26 cellular contexts compared by ENCODE assay signal in the genomic region with DNA sequence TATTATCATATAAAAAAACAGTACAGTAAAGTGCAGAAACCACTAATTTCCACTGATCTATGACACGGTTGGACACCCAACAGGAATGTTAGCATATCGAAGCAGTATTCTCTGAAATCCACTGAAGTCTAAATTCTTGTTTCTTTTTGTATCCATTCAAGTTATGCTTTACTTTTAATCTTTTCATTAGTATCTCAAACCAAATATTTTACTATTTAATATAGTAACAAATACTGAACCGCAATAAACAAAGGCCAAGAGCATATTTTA. TPM values are rescaled to one million over a fixed set of nuclear protein-coding genes. Genes with fewer than 3 reads are reported as not detected.
A peak's percentile ranks its signal among the peaks of the same experiment; 100 is the strongest.
DNase-seq lines count a peak whose midpoint lies in the region; ATAC-seq lines count a peak whose summit lies in the region.
"Had no signal": no experiment of that assay in that cellular context is flagged by ENCODE, and none has a peak within 500 bp of the region (broad histone marks: within the 10 kb centered on the region; RNA-seq: fewer than 3 reads in every experiment).

No MANE protein-coding gene starts in this region.

- intact Hi-C loops in activated naive CD4-positive, alpha-beta T cell treated with anti-CD3 and anti-CD28 coated beads for 36 hours (cut with micrococcal nuclease): no loop called here

- H3K27ac Mint-ChIP-seq in stimulated activated naive CD8-positive, alpha-beta T cell treated with anti-CD3 and anti-CD28 coated beads, Interleukin-15, amount 100 ng/mL, for 72 hours: no peak overlapping the region
- peak overlapping the region; percentile 48 for H3K27ac Mint-ChIP-seq in activated T-helper 17 cell treated with anti-CD3 and anti-CD28 coated beads, Interleukin-2, amount 50 U/mL, for 72 hours
- H3K27ac Mint-ChIP-seq in activated naive CD4-positive, alpha-beta T cell treated with anti-CD3 and anti-CD28 coated beads for 36 hours: no peak overlapping the region
- H3K27ac Mint-ChIP-seq: activated naive CD8-positive, alpha-beta T cell treated with anti-CD3 and anti-CD28 coated beads, Interleukin-2, amount 10 ng/mL, durations not matched to agents 7 days and 5 days; WTC11 had no signal

- H3K9me3 Mint-ChIP-seq in stimulated activated naive CD8-positive, alpha-beta T cell treated with anti-CD3 and anti-CD28 coated beads, Interleukin-15, amount 100 ng/mL, for 72 hours: peaks cover 0 to 9% of the 10 kb centered on the region in 2 donors
- H3K9me3 Mint-ChIP-seq in activated T-helper 17 cell treated with anti-CD3 and anti-CD28 coated beads, Interleukin-2, amount 50 U/mL, for 72 hours: no peaks in the 10 kb centered on the region
- peaks cover 8% of the 10 kb centered on the region for H3K9me3 Mint-ChIP-seq in activated naive CD4-positive, alpha-beta T cell treated with anti-CD3 and anti-CD28 coated beads for 36 hours
- H3K9me3 Mint-ChIP-seq: brain, H9 had no signal

- no peak overlapping the region for H3K4me3 Mint-ChIP-seq in stimulated activated naive CD8-positive, alpha-beta T cell treated with anti-CD3 and anti-CD28 coated beads, Interleukin-15, amount 100 ng/mL, for 72 hours
- no peak overlapping the region for H3K4me3 Mint-ChIP-seq in activated T-helper 17 cell treated with anti-CD3 and anti-CD28 coated beads, Interleukin-2, amount 50 U/mL, for 72 hours
- no peak overlapping the region for H3K4me3 Mint-ChIP-seq in activated naive CD4-positive, alpha-beta T cell treated with anti-CD3 and anti-CD28 coated beads for 36 hours
- H3K4me3 Mint-ChIP-seq: activated naive CD8-positive, alpha-beta T cell treated with anti-CD3 and anti-CD28 coated beads, Interleukin-2, amount 10 ng/mL, durations not matched to agents 7 days and 5 days; brain; H9; WTC11 had no signal

- ATAC-seq in stimulated activated naive CD8-positive, alpha-beta T cell treated with anti-CD3 and anti-CD28 coated beads, Interleukin-15, Interleukin-2, amounts not matched to agents 100 U/mL and 50 U/mL, for 24 hours: peak; percentile 46
- ATAC-seq in stimulated activated naive CD8-positive, alpha-beta T cell treated with anti-CD3 and anti-CD28 coated beads, Interleukin-15, amount 100 ng/mL, for 72 hours: no peak
- no peak for ATAC-seq in activated T-helper 17 cell treated with anti-CD3 and anti-CD28 coated beads, Interleukin-2, amount 50 U/mL, for 72 hours (replicated peaks)
- no peak for ATAC-seq in GM19023 (IDR thresholded peaks at IDR 0.05; ENCODE audit: unreplicated experiment)
- ATAC-seq: gastrocnemius medialis, HepG2, left ventricle myocardium superior, right lobe of liver, WTC11 had no signal

- H3K36me3 Mint-ChIP-seq in activated T-helper 17 cell treated with anti-CD3 and anti-CD28 coated beads, Interleukin-2, amount 50 U/mL, for 72 hours (ENCODE audit: low read depth): peaks cover 20% of the 10 kb centered on the region
- H3K36me3 Mint-ChIP-seq in activated naive CD4-positive, alpha-beta T cell treated with anti-CD3 and anti-CD28 coated beads for 36 hours (ENCODE audit: low read depth): peaks cover 16% of the 10 kb centered on the region

- DNase-seq in stimulated activated naive CD8-positive, alpha-beta T cell treated with anti-CD3 and anti-CD28 coated beads, Interleukin-15, Interleukin-2, amounts not matched to agents 100 U/mL and 50 U/mL, for 24 hours: no peak
- DNase-seq in stimulated activated naive CD8-positive, alpha-beta T cell treated with anti-CD3 and anti-CD28 coated beads, Interleukin-15, amount 100 ng/mL, for 72 hours: no peak
- peak; percentile 23 for DNase-seq in kidney tubule cell (ENCODE audit: low spot score)
- no peak for DNase-seq in activated naive CD4-positive, alpha-beta T cell treated with anti-CD3 and anti-CD28 coated beads for 36 hours
- DNase-seq in NCI-H345 (lab: John Stamatoyannopoulos, UW): no peak
- DNase-seq in cortex of kidney (lab: John Stamatoyannopoulos, UW): no peak
- DNase-seq: activated CD4-positive, alpha-beta T cell treated with anti-CD3 and anti-CD28 coated beads, Interleukin-2, amount 50 U/mL, for 48 hours; activated CD8-positive, alpha-beta memory T cell treated with anti-CD3 and anti-CD28 coated beads, Interleukin-2, amount 50 U/mL, for 48 hours; activated naive CD8-positive, alpha-beta T cell treated with anti-CD3 and anti-CD28 coated beads, Interleukin-2, amount 10 ng/mL, durations not matched to agents 7 days and 5 days; effector memory CD4-positive, alpha-beta T cell; gastrocnemius medialis; H9; left ventricle myocardium superior; NCI-H1048; NCI-H187 treated with DMSO at 0.1 percent for 48 hours; NCI-H69; right lobe of liver; stimulated activated CD4-positive, alpha-beta T cell treated with anti-CD3 and anti-CD28 coated beads, Interleukin-15, amount 100 ng/mL, for 24 hours; stomach; T-helper 9 cell; transverse colon had no signal

- CTCF ChIA-PET in activated naive CD4-positive, alpha-beta T cell treated with anti-CD3 and anti-CD28 coated beads for 36 hours (lab: Charles Lee): no interaction called here

- H3K4me1 Mint-ChIP-seq in stimulated activated naive CD8-positive, alpha-beta T cell treated with anti-CD3 and anti-CD28 coated beads, Interleukin-15, amount 100 ng/mL, for 72 hours: peaks cover 23% of the 10 kb centered on the region
- peaks cover 13% of the 10 kb centered on the region for H3K4me1 Mint-ChIP-seq in activated T-helper 17 cell treated with anti-CD3 and anti-CD28 coated beads, Interleukin-2, amount 50 U/mL, for 72 hours
- H3K4me1 Mint-ChIP-seq in activated naive CD4-positive, alpha-beta T cell treated with anti-CD3 and anti-CD28 coated beads for 36 hours (ENCODE audit: low read depth): peaks cover 29% of the 10 kb centered on the region

- H3K27me3 Mint-ChIP-seq in stimulated activated naive CD8-positive, alpha-beta T cell treated with anti-CD3 and anti-CD28 coated beads, Interleukin-15, amount 100 ng/mL, for 72 hours: no peaks in the 10 kb centered on the region
- H3K27me3 Mint-ChIP-seq in activated T-helper 17 cell treated with anti-CD3 and anti-CD28 coated beads, Interleukin-2, amount 50 U/mL, for 72 hours: no peaks in the 10 kb centered on the region
- H3K27me3 Mint-ChIP-seq in activated naive CD4-positive, alpha-beta T cell treated with anti-CD3 and anti-CD28 coated beads for 36 hours (ENCODE audit: low read depth): no peaks in the 10 kb centered on the region
- H3K27me3 Mint-ChIP-seq: activated naive CD8-positive, alpha-beta T cell treated with anti-CD3 and anti-CD28 coated beads, Interleukin-2, amount 10 ng/mL, durations not matched to agents 7 days and 5 days; brain had no signal

RNA-seq across cellular contexts. Expression of a gene that starts 41.1 kb away (rescaled TPM):
- total RNA-seq in activated T-helper 17 cell treated with anti-CD3 and anti-CD28 coated beads, Interleukin-2, amount 50 U/mL, for 72 hours: 10 to 100 TPM; 40.4 to 54.7 TPM
- total RNA-seq in activated naive CD4-positive, alpha-beta T cell treated with anti-CD3 and anti-CD28 coated beads for 36 hours: 10 to 100 TPM; 30.6 to 31.5 TPM
